Comparison of ENCODE assay signal across 13 cellular contexts in genomic region chr11:117058761-117059233, GRCh38. TPM values are rescaled to one million over a fixed set of nuclear protein-coding genes. Genes with fewer than 3 reads are reported as not detected.
A peak's percentile ranks its signal among the peaks of the same experiment; 100 is the strongest.
DNase-seq lines count a peak whose midpoint lies in the region; ATAC-seq and TF ChIP-seq lines count a peak whose summit lies in the region.
"Had no signal": no experiment of that assay in that cellular context is flagged by ENCODE, and none has a peak within 500 bp of the region (broad histone marks: within the 10 kb centered on the region; RNA-seq: fewer than 3 reads in every experiment).

No MANE protein-coding gene starts in this region.

- peaks cover 4% of the 10 kb centered on the region for H3K36me3 Mint-ChIP-seq in CD4-positive, alpha-beta T cell (ENCODE audit: low read depth)
- H3K36me3 Mint-ChIP-seq: activated naive CD4-positive, alpha-beta T cell treated with anti-CD3 and anti-CD28 coated beads, Interleukin-2, amount 50 U/mL, for 72 hours had no signal

- no peaks in the 10 kb centered on the region for H3K27me3 Mint-ChIP-seq in CD4-positive, alpha-beta T cell

- H3K27ac Mint-ChIP-seq in CD4-positive, alpha-beta T cell: no peak overlapping the region
- H3K27ac Mint-ChIP-seq: activated naive CD4-positive, alpha-beta T cell treated with anti-CD3 and anti-CD28 coated beads, Interleukin-2, amount 50 U/mL, for 72 hours had no signal

- no peaks in the 10 kb centered on the region for H3K9me3 Mint-ChIP-seq in CD4-positive, alpha-beta T cell

- H3K4me3 Mint-ChIP-seq in CD4-positive, alpha-beta T cell: no peak overlapping the region

- no peak for ATAC-seq in omental fat pad (ENCODE audit: low FRiP score)
- no peak for ATAC-seq in CD4-positive, alpha-beta T cell (ENCODE audit: poor library complexity)
- ATAC-seq: activated naive CD4-positive, alpha-beta T cell treated with anti-CD3 and anti-CD28 coated beads, Interleukin-2, amount 50 U/mL, for 72 hours had no signal

- H3K27me3 ChIP-seq in SJSA1 (replicated peaks): no peaks in the 10 kb centered on the region
- no peaks in the 10 kb centered on the region for H3K27me3 ChIP-seq in CD4-positive, alpha-beta T cell (ENCODE audit: control insufficient read depth, insufficient read depth, low read length)

- peaks cover 28% of the 10 kb centered on the region for H3K4me1 ChIP-seq in SJSA1 (replicated peaks)

- no peaks in the 10 kb centered on the region for H3K9me3 ChIP-seq in SJSA1 (replicated peaks)
- no peaks in the 10 kb centered on the region for H3K9me3 ChIP-seq in CD4-positive, alpha-beta T cell (ENCODE audit: control insufficient read depth, low read length)

- H3K36me3 ChIP-seq in SJSA1: no peaks in the 10 kb centered on the region

- H3K27ac ChIP-seq in SJSA1: peak overlapping the region; percentile 67
- no peak overlapping the region for H3K27ac ChIP-seq in CD4-positive, alpha-beta T cell (ENCODE audit: low read depth, low read length)

- CTCF ChIA-PET in CD4-positive, alpha-beta T cell (lab: Charles Lee): interaction anchor here (0.9 kb wide), 1 partner anchor 16 kb away, joined by 3 read pairs; no protein-coding TSS in a partner anchor

- TF ChIP-seq CTCF in omental fat pad (IDR thresholded peaks at IDR 0.05): no peak
- no peak for TF ChIP-seq CTCF in CD4-positive, alpha-beta T cell (IDR thresholded peaks at IDR 0.05)

- DNase-seq in GM04504 (ENCODE audit: low read depth): peak; percentile 69
- peak; percentile 50 to 77 for DNase-seq in SJSA1 (ENCODE audit: low read depth in 1 of 2, low spot score in 2 of 2)
- DNase-seq in fibroblast of gingiva (ENCODE audit: low read depth): peak; percentile 58
- peak; percentile 81 for DNase-seq in putamen (ENCODE audit: low spot score)
- no peak for DNase-seq in NCI-H226
- no peak for DNase-seq in omental fat pad (ENCODE audit: low spot score)
- no peak for DNase-seq in activated T-cell treated with anti-CD3 and anti-CD28 coated beads, Interleukin-2, amount 50 U/mL, for 1 hour
- DNase-seq in CD4-positive, alpha-beta T cell: no peak
- DNase-seq: erythroblast; NCI-H187 treated with DMSO at 0.1 percent for 48 hours; stimulated activated CD4-positive, alpha-beta T cell treated with anti-CD3 and anti-CD28 coated beads, Interleukin-12 subunit alpha, Interleukin-12 subunit beta, amount 100 ng/mL, for 4 hours; stimulated activated naive CD4-positive, alpha-beta T cell treated with Interleukin-2 at 50 U/mL for 16 hours had no signal

- peaks cover 72% of the 10 kb centered on the region for H3K4me1 Mint-ChIP-seq in CD4-positive, alpha-beta T cell (ENCODE audit: low read depth)

- intact Hi-C loops in CD4-positive, alpha-beta T cell (cut with DNase I, micrococcal nuclease): loop anchor here in 1 of 2 experiments (2.0 kb wide), 1 partner anchor 14 kb away; no protein-coding TSS in a partner anchor

- POLR2A ChIA-PET in CD4-positive, alpha-beta T cell (lab: Charles Lee): interaction anchor here (0.7 kb wide), 1 partner anchor 97 kb away, joined by 3 read pairs; no protein-coding TSS in a partner anchor

- no peak overlapping the region for H3K4me3 ChIP-seq in SJSA1

RNA-seq across cellular contexts. Expression of gene SIK3, which starts 39.4 kb away (rescaled TPM):
- total RNA-seq in SJSA1 (2014; rRNA removed; shearing (Covaris generic)): 8.7 and 15.6 TPM in 2 replicates
- total RNA-seq in omental fat pad: 10 to 100 TPM; 31.2 to 54.6 (median 50.2) TPM
- 10 to 100 TPM; 81.4 to 86.1 TPM for total RNA-seq in CD4-positive, alpha-beta T cell

Comparison
In these comparisons a context has a peak if more than half of its experiments do, and no peak if none do; other contexts are left out.
1. DNase-seq: peak in GM04504 (single experiment), SJSA1 (2 of 2), fibroblast of gingiva (single experiment) and putamen (single experiment); none in NCI-H226 (single experiment), omental fat pad (single experiment), activated T-cell treated with anti-CD3 and anti-CD28 coated beads, Interleukin-2, amount 50 U/mL, for 1 hour (single experiment) and CD4-positive, alpha-beta T cell (0 of 10).